Comparison of ENCODE assay signal across 8 cellular contexts in the genomic region with DNA sequence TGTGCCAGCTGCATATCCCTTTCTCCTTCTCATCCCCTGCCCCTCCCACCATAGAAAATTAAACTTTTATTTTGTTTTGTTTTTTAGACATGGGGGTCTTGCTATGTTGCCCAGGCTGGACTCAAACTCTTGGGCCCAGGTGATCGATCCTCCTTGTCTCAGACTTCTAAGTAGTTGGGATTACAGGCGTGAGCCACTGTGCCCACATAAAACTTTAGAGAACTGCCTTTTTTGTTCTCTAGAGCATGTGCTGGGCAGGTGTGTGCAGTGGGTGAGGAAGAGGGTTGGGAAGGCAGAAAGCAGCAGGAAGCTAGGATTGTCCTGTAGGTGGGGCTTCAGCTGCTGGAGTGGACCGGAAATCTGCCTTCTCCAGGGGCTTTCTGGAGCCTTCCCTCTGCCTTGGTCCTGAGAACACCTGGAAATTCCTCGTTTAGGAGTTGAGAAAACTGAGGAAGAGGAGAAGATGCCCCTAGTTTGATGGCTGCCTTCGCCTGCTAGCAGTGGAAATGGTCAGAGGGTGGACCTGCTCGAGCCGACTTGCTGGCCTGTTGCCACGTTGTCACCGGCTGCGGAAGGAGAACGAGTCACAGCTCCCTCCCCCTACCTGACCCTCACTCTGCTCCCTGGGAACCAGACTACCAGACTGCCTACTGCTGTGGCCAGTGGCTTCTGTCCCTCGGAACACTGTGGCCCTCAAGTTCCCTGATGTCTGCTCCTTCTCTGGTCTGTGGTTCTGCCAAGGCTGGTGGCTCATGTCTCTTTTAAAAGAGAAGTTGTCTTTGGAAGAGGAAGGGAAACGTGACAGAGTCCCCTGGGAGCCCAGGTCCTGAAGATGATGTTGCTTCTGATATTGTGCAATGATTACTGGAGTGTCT. TPM values are rescaled to one million over a fixed set of nuclear protein-coding genes. Genes with fewer than 3 reads are reported as not detected.
DNase-seq lines count a peak whose midpoint lies in the region; ATAC-seq and TF ChIP-seq lines count a peak whose summit lies in the region.

No MANE protein-coding gene starts in this region.

- peak overlapping the region; percentile 83 for H3K14ac ChIP-seq in neuronal stem cell (ENCODE audit: low read length)

- H4K8ac ChIP-seq in neuronal stem cell (ENCODE audit: low read depth, low read length) = no peak overlapping the region

- no peaks in the 10 kb centered on the region for H3K79me1 ChIP-seq in neuronal stem cell (ENCODE audit: low read depth, low read length)

- H3K27ac ChIP-seq in coronary artery (peak overlapping the region in 1 of 2 donors; percentile 51), neuronal stem cell (replicated peaks; ENCODE audit: low read length) (no peak overlapping the region)

- WGBS in neuronal stem cell (ENCODE audit: extremely low coverage in 2 of 2, insufficient read length in 2 of 2, insufficient replicate concordance in 1 of 2), 2 donors = no CpG with 5 or more reads among the region's 13 CpGs

- DNase-seq in ELR (ENCODE audit: low read depth) (peak; percentile 22), NCI-H69 (lab: John Stamatoyannopoulos, UW) (peak; percentile 83), coronary artery (ENCODE audit: low spot score) (peak; percentile 62), neuronal stem cell (ENCODE audit: low spot score) (no peak), GM10266 (ENCODE audit: extremely low spot score) (no peak), middle frontal gyrus (ENCODE audit: extremely low spot score, low spot score) (no peak)
- DNase-seq in NK-92 treated with Interleukin-12 subunit alpha and Interleukin-12 subunit beta, amount 100 ng/mL, for 24 hours (lab: John Stamatoyannopoulos, UW) = no peak

- H3K27me3 ChIP-seq in neuronal stem cell (ENCODE audit: control insufficient read depth in 3 of 3, insufficient read depth in 3 of 3, low read depth in 1 of 3, low read length in 3 of 3) = peaks cover 14 to 66% (median 40%) of the 10 kb centered on the region in 3 experiments

- H2BK5ac ChIP-seq in neuronal stem cell (ENCODE audit: low read length) = no peak overlapping the region

- no peak overlapping the region for H3K4ac ChIP-seq in neuronal stem cell (ENCODE audit: low read length)

- no peak overlapping the region for H2BK12ac ChIP-seq in neuronal stem cell (ENCODE audit: low read length)

- no peak overlapping the region for H2BK120ac ChIP-seq in neuronal stem cell (ENCODE audit: low read depth, low read length)

- no peaks in the 10 kb centered on the region for H3K36me3 ChIP-seq in neuronal stem cell (replicated peaks in 1 of 2; ENCODE audit: control insufficient read depth in 2 of 2, insufficient read depth in 2 of 2, low read length in 2 of 2)

- H4K91ac ChIP-seq in neuronal stem cell (ENCODE audit: low read depth, low read length, poor library complexity) = no peak overlapping the region

- no peak overlapping the region for H3K4me2 ChIP-seq in neuronal stem cell (ENCODE audit: insufficient read depth, low read length, poor library complexity, severe bottlenecking)

- H3K9ac ChIP-seq in neuronal stem cell (ENCODE audit: low read depth, low read length, poor library complexity) = no peak overlapping the region

- no peak overlapping the region for H2BK15ac ChIP-seq in neuronal stem cell (ENCODE audit: low read length)

- peak overlapping the region; percentile 24 for H3K18ac ChIP-seq in neuronal stem cell (ENCODE audit: low read length)

- H3K23ac ChIP-seq in neuronal stem cell (ENCODE audit: low read depth, low read length, poor library complexity) = peak overlapping the region; percentile 62

- TF ChIP-seq CTCF in coronary artery (IDR thresholded peaks at IDR 0.05) = no peak
- TF ChIP-seq CTCF in GM10266 (IDR thresholded peaks at IDR 0.05; ENCODE audit: control insufficient read depth, insufficient read depth, low read depth, missing control alignments) = no peak

- no peak overlapping the region for H2AFZ ChIP-seq in neuronal stem cell (ENCODE audit: low read length)

- H2AK5ac ChIP-seq in neuronal stem cell (ENCODE audit: low read depth, low read length) = no peak overlapping the region

- peaks cover 0 to 3% of the 10 kb centered on the region in 2 donors for H3K9me3 ChIP-seq in neuronal stem cell (replicated peaks in 1 of 2; ENCODE audit: control insufficient read depth in 2 of 2, insufficient read depth in 1 of 2, low read depth in 1 of 2, low read length in 2 of 2)

- peaks cover 0 to 4% of the 10 kb centered on the region in 2 donors for H3K4me1 ChIP-seq in neuronal stem cell (ENCODE audit: control insufficient read depth in 2 of 2, insufficient read depth in 1 of 2, low read depth in 1 of 2, low read length in 2 of 2)

- no peak for ATAC-seq in HG03354 (IDR thresholded peaks at IDR 0.05; ENCODE audit: poor library complexity, severe bottlenecking, unreplicated experiment)

- no peak overlapping the region for H3K4me3 ChIP-seq in coronary artery
- H3K4me3 ChIP-seq in neuronal stem cell (ENCODE audit: low read length in 2 of 2) = no peak overlapping the region

RNA-seq across cellular contexts. Expression of a gene that starts 4.0 kb away (rescaled TPM):
- 0.73 TPM for polyA plus RNA-seq in neuronal stem cell (2013, experiment 1 of 2)
- 0.58 TPM for polyA plus RNA-seq in neuronal stem cell (2013, experiment 2 of 2)

Comparison
In these comparisons a context has a peak if more than half of its experiments do, and no peak if none do; other contexts are left out.
1. DNase-seq: peak in ELR (single experiment), NCI-H69 (single experiment) and coronary artery (single experiment); none in neuronal stem cell (single experiment), NK-92 treated with Interleukin-12 subunit alpha and Interleukin-12 subunit beta, amount 100 ng/mL, for 24 hours (single experiment), GM10266 (single experiment) and middle frontal gyrus (single experiment).